In genomic region chr4:38512840-38513239, GRCh38 we compare ENCODE assay signal across 15 cellular contexts.
DNase-seq lines count a peak whose midpoint lies in the region; ATAC-seq and TF ChIP-seq lines count a peak whose summit lies in the region.
"Had no signal": no experiment of that assay in that cellular context is flagged by ENCODE, and none has a peak within 500 bp of the region (broad histone marks: within the 10 kb centered on the region; RNA-seq: fewer than 3 reads in every experiment).

No MANE protein-coding gene starts in this region.

- no peaks in the 10 kb centered on the region for H3K9me3 ChIP-seq in tibial nerve
- H3K9me3 ChIP-seq: esophagus squamous epithelium, thoracic aorta had no signal

- no peak overlapping the region for H3K27ac ChIP-seq in tibial nerve
- H3K27ac ChIP-seq: esophagus squamous epithelium, thoracic aorta had no signal

- no peaks in the 10 kb centered on the region for H3K27me3 ChIP-seq in tibial nerve
- H3K27me3 ChIP-seq: esophagus squamous epithelium had no signal

- H3K4me3 Mint-ChIP-seq in stimulated activated naive CD8-positive, alpha-beta T cell treated with anti-CD3 and anti-CD28 coated beads, Interleukin-15, Interleukin-2, amounts not matched to agents 100 ng/mL and 50 ng/mL, for 24 hours = no peak overlapping the region

- TF ChIP-seq CTCF in tibial nerve (IDR thresholded peaks at IDR 0.05) = no peak

- H3K36me3 ChIP-seq in tibial nerve = no peaks in the 10 kb centered on the region
- H3K36me3 ChIP-seq: esophagus squamous epithelium, thoracic aorta had no signal

- no peak for TF ChIP-seq POLR2A in tibial nerve (IDR thresholded peaks at IDR 0.05)

- peaks cover 88% of the 10 kb centered on the region for H3K4me1 Mint-ChIP-seq in stimulated activated naive CD8-positive, alpha-beta T cell treated with anti-CD3 and anti-CD28 coated beads, Interleukin-15, Interleukin-2, amounts not matched to agents 100 ng/mL and 50 ng/mL, for 24 hours (ENCODE audit: low read depth)

- H3K4me3 ChIP-seq in tibial nerve = no peak overlapping the region
- H3K4me3 ChIP-seq: esophagus squamous epithelium, thoracic aorta had no signal

- 63 to 72% methylated on average over 4 of the region's 4 CpGs for WGBS in tibial nerve, 2 donors

- no peaks in the 10 kb centered on the region for H3K27me3 Mint-ChIP-seq in stimulated activated naive CD8-positive, alpha-beta T cell treated with anti-CD3 and anti-CD28 coated beads, Interleukin-15, Interleukin-2, amounts not matched to agents 100 ng/mL and 50 ng/mL, for 24 hours

- H3K4me1 ChIP-seq in tibial nerve = no peaks in the 10 kb centered on the region

- no peak for ATAC-seq in stimulated activated naive CD8-positive, alpha-beta T cell treated with anti-CD3 and anti-CD28 coated beads, Interleukin-15, Interleukin-2, amounts not matched to agents 100 U/mL and 50 U/mL, for 24 hours
- ATAC-seq: activated CD4-positive, CD25-positive, alpha-beta regulatory T cell treated with anti-CD3 and anti-CD28 coated beads, Interleukin-2, amount 50 U/mL, for 24 hours; right cardiac atrium; SK-N-SH treated with all-trans-retinoic acid at 6 μM for 48 hours had no signal

- DNase-seq in stimulated activated naive CD8-positive, alpha-beta T cell treated with anti-CD3 and anti-CD28 coated beads, Interleukin-15, Interleukin-2, amounts not matched to agents 100 U/mL and 50 U/mL, for 24 hours = no peak
- DNase-seq in NCI-H2107 treated with DMSO at 0.1 percent for 48 hours (lab: John Stamatoyannopoulos, UW; ENCODE audit: unreplicated experiment) (peak; percentile 52), iPS DF 19.7 (ENCODE audit: low read depth, low spot score) (peak; percentile 57), tibial nerve (ENCODE audit: low spot score in 2 of 2) (no peak), cerebellar cortex (ENCODE audit: low spot score) (no peak), NCI-H1092 (lab: John Stamatoyannopoulos, UW) (no peak)
- DNase-seq: amygdala; esophagus squamous epithelium; NCI-H1105; NK-92 treated with Interleukin-12 subunit alpha and Interleukin-12 subunit beta, amount 100 ng/mL, for 24 hours; right cardiac atrium had no signal

- TF ChIP-seq EP300 in tibial nerve (IDR thresholded peaks at IDR 0.05) = no peak

- H3K36me3 Mint-ChIP-seq in stimulated activated naive CD8-positive, alpha-beta T cell treated with anti-CD3 and anti-CD28 coated beads, Interleukin-15, Interleukin-2, amounts not matched to agents 100 ng/mL and 50 ng/mL, for 24 hours (ENCODE audit: low read depth) = no peaks in the 10 kb centered on the region

- peak overlapping the region; percentile 28 for H3K27ac Mint-ChIP-seq in stimulated activated naive CD8-positive, alpha-beta T cell treated with anti-CD3 and anti-CD28 coated beads, Interleukin-15, Interleukin-2, amounts not matched to agents 100 ng/mL and 50 ng/mL, for 24 hours

- no peaks in the 10 kb centered on the region for H3K9me3 Mint-ChIP-seq in stimulated activated naive CD8-positive, alpha-beta T cell treated with anti-CD3 and anti-CD28 coated beads, Interleukin-15, Interleukin-2, amounts not matched to agents 100 ng/mL and 50 ng/mL, for 24 hours

Comparison
In these comparisons a context has a peak if more than half of its experiments do, and no peak if none do; other contexts are left out.
1. DNase-seq: peak in NCI-H2107 treated with DMSO at 0.1 percent for 48 hours (single experiment) and iPS DF 19.7 (single experiment); none in stimulated activated naive CD8-positive, alpha-beta T cell treated with anti-CD3 and anti-CD28 coated beads, Interleukin-15, Interleukin-2, amounts not matched to agents 100 U/mL and 50 U/mL, for 24 hours (single experiment), tibial nerve (0 of 2), cerebellar cortex (single experiment) and NCI-H1092 (single experiment).